27 cellular contexts compared by ENCODE assay signal in genomic region chr13:34959489-34959888, GRCh38. TPM values are rescaled to one million over a fixed set of nuclear protein-coding genes. Genes with fewer than 3 reads are reported as not detected.
DNase-seq lines count a peak whose midpoint lies in the region; ATAC-seq, FAIRE-seq and TF ChIP-seq lines count a peak whose summit lies in the region.
"Had no signal": no experiment of that assay in that cellular context is flagged by ENCODE, and none has a peak within 500 bp of the region (broad histone marks: within the 10 kb centered on the region; RNA-seq: fewer than 3 reads in every experiment).

No MANE protein-coding gene starts in this region.

- in situ Hi-C loops in HepG2 (cut with HindIII; ENCODE audit: extremely low pct_ligation_motif_present, low pct_unique_long_range_greater_than_20kb), result no loop called here
- in situ Hi-C loops in K562 (cut with MboI), result no loop called here

- FAIRE-seq in HepG2 (lab: Jason Lieb, UNC) (no peak), D721Med (lab: Jason Lieb, UNC) (peak; percentile 63), K562 (lab: Jason Lieb, UNC) (no peak)
- FAIRE-seq: GM12878, GM12892, GM18507 had no signal

- WGBS in HepG2 (ENCODE audit: low lambda C conversion rate), result 100% methylated on average over 1 of the region's 1 CpG
- WGBS in right lobe of liver (ENCODE audit: insufficient coverage, low coverage, low lambda C conversion rate, missing lambda C conversion rate), result 100% methylated on average over 1 of the region's 1 CpG
- 0% methylated on average over 1 of the region's 1 CpG for WGBS in K562 (ENCODE audit: insufficient coverage, low coverage, missing lambda C conversion rate)

- POLR2A ChIA-PET in HepG2 (lab: Yijun Ruan, JAX), result no interaction called here
- POLR2A ChIA-PET in K562 (lab: Yijun Ruan, JAX), result no interaction called here

- H3K27ac ChIP-seq in HepG2 (ENCODE audit: extremely low read length, insufficient read depth, low read length), result no peak overlapping the region
- no peak overlapping the region for H3K27ac ChIP-seq in right lobe of liver
- no peak overlapping the region for H3K27ac ChIP-seq in K562 (ENCODE audit: extremely low read depth, low read depth, low read length)
- H3K27ac ChIP-seq: BLaER1 treated with 17β-estradiol and CSF1 and Interleukin-3, amounts not matched to agents 10 nM and 100 nM; C4-2B had no signal

- H3K36me3 ChIP-seq in HepG2 (replicated peaks in 1 of 2; ENCODE audit: control insufficient read depth in 1 of 2, insufficient read depth in 2 of 2, low read length in 2 of 2) (no peaks in the 10 kb centered on the region), right lobe of liver (no peaks in the 10 kb centered on the region), K562 (ENCODE audit: control insufficient read depth, insufficient read depth, low read length) (no peaks in the 10 kb centered on the region)
- H3K36me3 ChIP-seq: BLaER1 treated with 17β-estradiol and CSF1 and Interleukin-3, amounts not matched to agents 10 nM and 100 nM had no signal

- H2AFZ ChIP-seq in HepG2 (ENCODE audit: low read length) (no peak overlapping the region), K562 (ENCODE audit: low read depth, low read length) (no peak overlapping the region)

- TF ChIP-seq EP300 in HepG2 (IDR thresholded peaks at IDR 0.05; ENCODE audit: low read depth in 2 of 2, low read length in 2 of 2) (no peak), HepG2 (CRISPR knock-in tag; IDR thresholded peaks at IDR 0.05; ENCODE audit: borderline replicate concordance) (no peak), K562 (IDR thresholded peaks at IDR 0.05; ENCODE audit: low read length) (no peak)

- H3K9me3 ChIP-seq in HepG2 (ENCODE audit: low read length) (no peaks in the 10 kb centered on the region; the same call in 1 of the 2 replicates), right lobe of liver (no peaks in the 10 kb centered on the region), K562 (replicated peaks; ENCODE audit: control insufficient read depth, insufficient read depth, low read depth, low read length) (no peaks in the 10 kb centered on the region)

- H4K20me1 ChIP-seq in HepG2 (ENCODE audit: insufficient read depth, low read length), result no peaks in the 10 kb centered on the region
- H4K20me1 ChIP-seq in K562 (replicated peaks; ENCODE audit: control insufficient read depth, insufficient read depth, low read length), result no peaks in the 10 kb centered on the region
- H4K20me1 ChIP-seq: BLaER1 treated with 17β-estradiol and CSF1 and Interleukin-3, amounts not matched to agents 10 nM and 100 nM had no signal

- no peaks in the 10 kb centered on the region for H3K4me1 ChIP-seq in HepG2 (ENCODE audit: insufficient read depth, low read length)
- H3K4me1 ChIP-seq in right lobe of liver, result no peaks in the 10 kb centered on the region
- H3K4me1 ChIP-seq in K562 (replicated peaks in 1 of 2; ENCODE audit: control insufficient read depth in 2 of 2, insufficient read depth in 2 of 2, low read length in 2 of 2), result no peaks in the 10 kb centered on the region
- H3K4me1 ChIP-seq: BLaER1 treated with 17β-estradiol and CSF1 and Interleukin-3, amounts not matched to agents 10 nM and 100 nM; Caco-2 had no signal

- no peaks in the 10 kb centered on the region for H3K79me2 ChIP-seq in HepG2 (ENCODE audit: insufficient read depth, low read length)
- H3K79me2 ChIP-seq in K562 (ENCODE audit: control insufficient read depth, insufficient read depth, low read length), result no peaks in the 10 kb centered on the region

- intact Hi-C loops in HepG2 (cut with micrococcal nuclease; ENCODE audit: unreplicated experiment), result no loop called here
- intact Hi-C loops in right lobe of liver (cut with DNase I), result no loop called here
- intact Hi-C loops in K562 (cut with micrococcal nuclease), result no loop called here
- intact Hi-C loops in left colon (cut with DNase I, micrococcal nuclease), result no loop called here

- no peaks in the 10 kb centered on the region for H3K9me3 Mint-ChIP-seq in endothelial cell (ENCODE audit: unreplicated experiment)
- H3K9me3 Mint-ChIP-seq: CD4-positive, alpha-beta T cell; CD8-positive, alpha-beta T cell had no signal

- ATAC-seq in HepG2 (no peak), right lobe of liver (no peak), K562 (no peak), left colon (no peak)
- ATAC-seq: CD8-positive, alpha-beta T cell; GM12878 had no signal

- H3K4me2 ChIP-seq in HepG2 (ENCODE audit: low read depth, low read length) (no peak overlapping the region), K562 (ENCODE audit: insufficient read depth, low read length) (no peak overlapping the region)
- H3K4me2 ChIP-seq: BLaER1 treated with 17β-estradiol and CSF1 and Interleukin-3, amounts not matched to agents 10 nM and 100 nM had no signal

- peaks cover 1% of the 10 kb centered on the region for H3K27me3 Mint-ChIP-seq in endothelial cell (ENCODE audit: unreplicated experiment)
- H3K27me3 Mint-ChIP-seq: B cell; CD4-positive, alpha-beta T cell had no signal

- H3K9ac ChIP-seq in HepG2 (ENCODE audit: insufficient read depth, low read depth, low read length) (no peak overlapping the region), K562 (ENCODE audit: insufficient read depth in 1 of 2, low read depth in 2 of 2, low read length in 2 of 2) (no peak overlapping the region)
- H3K9ac ChIP-seq: BLaER1 treated with 17β-estradiol and CSF1 and Interleukin-3, amounts not matched to agents 10 nM and 100 nM had no signal

- BruUV-seq in HepG2 (replicated peaks; lab: Mats Ljungman, UMichigan) (no TSS peak), K562 (replicated peaks; lab: Mats Ljungman, UMichigan) (no TSS peak)

- no peak for DNase-seq in HepG2 (ENCODE audit: low spot score)
- no peak for DNase-seq in right lobe of liver
- no peak for DNase-seq in D721Med (ENCODE audit: insufficient read length, low spot score)
- no peak for DNase-seq in K562 (ENCODE audit: extremely low read depth in 1 of 4, low spot score in 3 of 4)
- no peak for DNase-seq in endothelial cell (ENCODE audit: low spot score)
- DNase-seq in nucleus accumbens (lab: John Stamatoyannopoulos, UW), result no peak
- DNase-seq in left colon, result no peak
- DNase-seq in activated T-cell treated with anti-CD3 and anti-CD28 coated beads, Interleukin-2, amount 50 U/mL, for 48 hours, result no peak
- DNase-seq: 8988T; AML-193; Caco-2; Calu3; CD4-positive, alpha-beta T cell; CD8-positive, alpha-beta T cell; DMS 273 treated with DMSO at 0.1 percent for 48 hours; DMS153; DMS53; DMS79; DND-41; EL; GDM1 had no signal

- H3K4me3 ChIP-seq in HepG2 (replicated peaks in 1 of 3; ENCODE audit: insufficient read depth in 1 of 3, low read depth in 2 of 3, low read length in 3 of 3), result no peak overlapping the region
- no peak overlapping the region for H3K4me3 ChIP-seq in right lobe of liver
- H3K4me3 ChIP-seq in K562, result no peak overlapping the region
- H3K4me3 ChIP-seq: BLaER1 treated with 17β-estradiol and CSF1 and Interleukin-3, amounts not matched to agents 10 nM and 100 nM; GM12878 had no signal

- H3K4me1 Mint-ChIP-seq in endothelial cell (ENCODE audit: unreplicated experiment), result peaks cover 16% of the 10 kb centered on the region
- H3K4me1 Mint-ChIP-seq: B cell had no signal

- no peak for TF ChIP-seq RAD21 in HepG2 (CRISPR knock-in tag; IDR thresholded peaks at IDR 0.05)
- TF ChIP-seq RAD21 in K562 (CRISPR knock-in tag; conservative IDR thresholded peaks at IDR 0.05 in 1 of 2, IDR thresholded peaks at IDR 0.05 in 1 of 2), result no peak

- H3K27me3 ChIP-seq in HepG2 (ENCODE audit: control insufficient read depth in 1 of 2, insufficient read depth in 2 of 2, low read length in 2 of 2), result no peaks in the 10 kb centered on the region
- H3K27me3 ChIP-seq in right lobe of liver, result no peaks in the 10 kb centered on the region
- H3K27me3 ChIP-seq in K562 (ENCODE audit: control insufficient read depth in 2 of 2, insufficient read depth in 2 of 2, low read length in 2 of 2), result no peaks in the 10 kb centered on the region
- H3K27me3 ChIP-seq: BLaER1 treated with 17β-estradiol and CSF1 and Interleukin-3, amounts not matched to agents 10 nM and 100 nM had no signal

- no peaks in the 10 kb centered on the region for H3K36me3 Mint-ChIP-seq in endothelial cell (ENCODE audit: low read depth, unreplicated experiment)
- H3K36me3 Mint-ChIP-seq: CD8-positive, alpha-beta T cell had no signal

- H3K9me1 ChIP-seq in K562 (ENCODE audit: control insufficient read depth, insufficient read depth, low read length), result no peaks in the 10 kb centered on the region

- H3K27ac Mint-ChIP-seq in endothelial cell (ENCODE audit: unreplicated experiment), result peak overlapping the region; percentile 6
- H3K27ac Mint-ChIP-seq: B cell; CD4-positive, alpha-beta T cell; CD8-positive, alpha-beta T cell had no signal

- no peak for TF ChIP-seq POLR2A in HepG2 (IDR thresholded peaks at IDR 0.05; ENCODE audit: insufficient read depth in 1 of 2, low read depth in 2 of 2, low read length in 2 of 2)
- no peak for TF ChIP-seq POLR2A in right lobe of liver (IDR thresholded peaks at IDR 0.05)
- no peak for TF ChIP-seq POLR2A in K562 (conservative IDR thresholded peaks at IDR 0.05)

- H3K4me3 Mint-ChIP-seq in endothelial cell (ENCODE audit: unreplicated experiment), result no peak overlapping the region
- H3K4me3 Mint-ChIP-seq: B cell; CD4-positive, alpha-beta T cell; CD8-positive, alpha-beta T cell had no signal

- CTCF ChIA-PET in HepG2 (lab: Yijun Ruan, JAX; ENCODE audit: low intra/inter-chr PET ratio, low total read pairs) (no interaction called here), K562 (lab: Yijun Ruan, JAX; ENCODE audit: low intra/inter-chr PET ratio) (no interaction called here)

- no peak for TF ChIP-seq CTCF in HepG2 (CRISPR knock-in tag; IDR thresholded peaks at IDR 0.05)
- no peak for TF ChIP-seq CTCF in right lobe of liver (IDR thresholded peaks at IDR 0.05)
- no peak for TF ChIP-seq CTCF in D721Med (IDR thresholded peaks at IDR 0.05; ENCODE audit: insufficient read depth, missing control alignments)
- no peak for TF ChIP-seq CTCF in K562 (IDR thresholded peaks at IDR 0.05 in 2 of 3, conservative IDR thresholded peaks at IDR 0.05 in 1 of 3; ENCODE audit: insufficient read depth in 2 of 3, low read depth in 1 of 3, low read length in 3 of 3)
- no peak for TF ChIP-seq CTCF in endothelial cell (IDR thresholded peaks at IDR 0.05; ENCODE audit: unreplicated experiment)

RNA-seq across cellular contexts. Expression of gene NBEA, which starts 17.4 kb away (rescaled TPM):
- total RNA-seq in HepG2 (2016; rRNA removed; fragmentation: Illumina TruSeq; extraction: Trizol) (2.7 and 5.0 TPM in 2 replicates), right lobe of liver (1 to 10 TPM in 2 of 6 experiments, under 1 TPM in 4; 0.62 to 1.7 (median 0.75) TPM), K562 (2014; rRNA removed) (0.04 and 0.05 TPM in 2 replicates), K562 (2014; rRNA removed; fragmentation: Illumina TruSeq; extraction: Trizol) (0.03 and 0.04 TPM in 2 replicates), K562 (2015; rRNA removed; fragmentation: Illumina TruSeq; extraction: Trizol) (0.18 and 0.23 TPM in 2 replicates), K562 (2021) (0.07 and 0.16 TPM in 2 replicates), endothelial cell (ENCODE audit: unreplicated experiment) (11.7 TPM), left colon (1 to 10 TPM; 2.1 to 4.3 TPM)
- 2.2 and 2.3 TPM in 2 replicates for total RNA-seq in HepG2 (2016; cell fraction: cytosol; rRNA removed; fragmentation: Illumina TruSeq; extraction: Trizol; ENCODE audit: low read depth)
- 2.2 and 4.4 TPM in 2 replicates for total RNA-seq in HepG2 (2016; cell fraction: insoluble cytoplasmic fraction; rRNA removed; fragmentation: Illumina TruSeq; extraction: Trizol)
- 1.5 and 2.2 TPM in 2 replicates for total RNA-seq in HepG2 (2016; cell fraction: membrane; rRNA removed; fragmentation: Illumina TruSeq; extraction: Trizol)
- 8.8 and 9.3 TPM in 2 replicates for total RNA-seq in HepG2 (2016; cell fraction: nucleus; rRNA removed; fragmentation: Illumina TruSeq; extraction: Trizol)
- polyA plus RNA-seq in HepG2 (2011; rRNA removed) (2.8 and 3.4 TPM in 2 replicates), K562 (2011; rRNA removed) (0.01 and 0.03 TPM in 2 replicates), K562 (2014; fragmentation: Illumina TruSeq; extraction: Trizol) (0.03 TPM in 2 replicates), K562 (2014; fragmentation: Nextera tagmentation; extraction: Ambion mirVana) (not detected), K562 (2014; rRNA removed) (0.94 TPM in 1 of 2 replicates, not detected in the other)
- 1.6 and 3.1 TPM in 2 replicates for polyA plus RNA-seq in HepG2 (2011; cell fraction: cytosol; rRNA removed)
- polyA plus RNA-seq in HepG2 (2011; cell fraction: nucleus; rRNA removed), result 2.2 and 3.1 TPM in 2 replicates
- 3.3 and 3.4 TPM in 2 replicates for polyA plus RNA-seq in HepG2 (2012)
- 0.15 and 0.17 TPM in 2 replicates for polyA plus RNA-seq in HepG2 (2016; cell fraction: cytosol; fragmentation: Illumina TruSeq; extraction: Trizol; ENCODE audit: low read depth)
- 2.6 and 3.2 TPM in 2 replicates for polyA plus RNA-seq in HepG2 (2016; cell fraction: insoluble cytoplasmic fraction; fragmentation: Illumina TruSeq; extraction: Trizol; ENCODE audit: low read depth)
- 0.34 and 0.36 TPM in 2 replicates for polyA plus RNA-seq in HepG2 (2016; cell fraction: membrane; fragmentation: Illumina TruSeq; extraction: Trizol; ENCODE audit: low read depth)
- polyA plus RNA-seq in HepG2 (2016; cell fraction: nucleus; fragmentation: Illumina TruSeq; extraction: Trizol; ENCODE audit: insufficient read depth, low read depth), result 2.7 TPM in 2 replicates
- 4.6 and 7.0 TPM in 2 replicates for polyA minus RNA-seq in HepG2 (2011; rRNA and poly(A)+ RNA removed; ENCODE audit: low replicate concordance)
- 4.1 and 6.9 TPM in 2 replicates for polyA minus RNA-seq in HepG2 (2011; cell fraction: cytosol; rRNA and poly(A)+ RNA removed)
- 36.1 and 48.0 TPM in 2 replicates for polyA minus RNA-seq in HepG2 (2011; cell fraction: nucleus; rRNA and poly(A)+ RNA removed)
- total RNA-seq in K562 (2011; cell fraction: chromatin; rRNA removed; ENCODE audit: low replicate concordance), result 0.07 and 0.63 TPM in 2 replicates
- total RNA-seq in K562 (2011; cell fraction: nucleolus; rRNA removed), result under 0.01 TPM in 1 of 2 replicates, not detected in the other
- 0.07 TPM in 1 of 2 replicates, not detected in the other for total RNA-seq in K562 (2011; cell fraction: nucleoplasm; rRNA removed)
- polyA plus RNA-seq in K562 (2011; cell fraction: cytosol; rRNA removed), result 0.01 TPM in 1 of 2 replicates, not detected in the other
- polyA plus RNA-seq in K562 (2011; cell fraction: nucleus; rRNA removed), result 0.03 and 0.04 TPM in 2 replicates
- polyA plus RNA-seq in K562 (2012), result 0.04 and 0.36 TPM in 2 replicates
- 0.12 and 0.25 TPM in 2 replicates for polyA minus RNA-seq in K562 (2011; rRNA and poly(A)+ RNA removed)
- not detected in 2 replicates for polyA minus RNA-seq in K562 (2011; cell fraction: cytosol; rRNA and poly(A)+ RNA removed)
- 0.44 and 0.81 TPM in 2 replicates for polyA minus RNA-seq in K562 (2011; cell fraction: nucleus; rRNA and poly(A)+ RNA removed)

Comparison
In these comparisons a context has a peak if more than half of its experiments do, and no peak if none do; other contexts are left out.
1. Of the 241 proteins assayed by ChIP-seq in both HepG2 and K562: peak only in HepG2: MAFF; only in K562: MAFG; in both: MAFK; in neither: 238.